12 cellular contexts compared by ENCODE assay signal in genomic region chr4:54061873-54062272, GRCh38. TPM values are rescaled to one million over a fixed set of nuclear protein-coding genes. Genes with fewer than 3 reads are reported as not detected.
DNase-seq lines count a peak whose midpoint lies in the region; ATAC-seq, FAIRE-seq and TF ChIP-seq lines count a peak whose summit lies in the region.
"Had no signal": no experiment of that assay in that cellular context is flagged by ENCODE, and none has a peak within 500 bp of the region (broad histone marks: within the 10 kb centered on the region; RNA-seq: fewer than 3 reads in every experiment).

No MANE protein-coding gene starts in this region.

- H3K27ac ChIP-seq in SK-N-SH (ENCODE audit: low read depth in 2 of 2, low read length in 1 of 2): no peak overlapping the region
- no peak overlapping the region for H3K27ac ChIP-seq in small intestine (ENCODE audit: low read depth in 1 of 2, low read length in 1 of 2)
- H3K27ac ChIP-seq: 22Rv1 had no signal

- WGBS in SK-N-SH (ENCODE audit: low lambda C conversion rate): 97% methylated on average over 1 of the region's 1 CpG
- 13 to 60% (median 32%) methylated on average over 1 of the region's 1 CpG for WGBS in small intestine, 3 donors

- peak overlapping the region; percentile 41 for H3K4me3 Mint-ChIP-seq in activated B cell treated with CpG ODN at 0.5 μM for 24 hours

- TF ChIP-seq CTCF in SK-N-SH (IDR thresholded peaks at IDR 0.05) (no peak), activated B cell treated with CpG ODN at 0.5 μM for 24 hours (IDR thresholded peaks at IDR 0.05) (no peak), fibroblast of pulmonary artery (IDR thresholded peaks at IDR 0.05; ENCODE audit: low read length, missing control alignments) (no peak)

- FAIRE-seq in small intestine (lab: Jason Lieb, UNC): no peak
- FAIRE-seq: frontal cortex had no signal

- POLR2A ChIA-PET in SK-N-SH (lab: Yijun Ruan, JAX): no interaction called here
- POLR2A ChIA-PET in activated B cell treated with CpG ODN at 0.5 μM for 24 hours (lab: Charles Lee): no interaction called here

- peaks cover 75% of the 10 kb centered on the region for H3K79me2 ChIP-seq in SK-N-SH (ENCODE audit: insufficient read depth)

- intact Hi-C loops in activated B cell treated with CpG ODN at 0.5 μM for 24 hours (cut with micrococcal nuclease): loop anchor here (5.0 to 10.0 kb wide), 4 partner anchors 317 to 1885 kb away; partner anchors contain the start of genes CEP135, EXOC1 and RASL11B

- H3K36me3 Mint-ChIP-seq in activated B cell treated with CpG ODN at 0.5 μM for 24 hours (ENCODE audit: low read depth): peaks cover 17% of the 10 kb centered on the region

- no peaks in the 10 kb centered on the region for H3K27me3 Mint-ChIP-seq in activated B cell treated with CpG ODN at 0.5 μM for 24 hours

- H3K9me3 Mint-ChIP-seq in activated B cell treated with CpG ODN at 0.5 μM for 24 hours: no peaks in the 10 kb centered on the region

- H3K4me3 ChIP-seq in SK-N-SH (ENCODE audit: low read depth in 2 of 2, low read length in 1 of 2) (peak overlapping the region; percentile 95 to 97; a peak in 3 of 4 replicates), fibroblast of pulmonary artery (replicated peaks; ENCODE audit: low read depth, low read length) (peak overlapping the region; percentile 95), small intestine (ENCODE audit: low read depth in 1 of 2, low read length in 2 of 2) (peak overlapping the region in 1 of 2 donors; percentile 88)

- H3K9me3 ChIP-seq in SK-N-SH (no peaks in the 10 kb centered on the region), small intestine (ENCODE audit: control insufficient read depth, low read depth) (no peaks in the 10 kb centered on the region)

- TF ChIP-seq EP300 in SK-N-SH (IDR thresholded peaks at IDR 0.05; ENCODE audit: borderline replicate concordance in 1 of 2, low read depth in 1 of 2, low read length in 1 of 2): no peak

- no peaks in the 10 kb centered on the region for H3K27me3 ChIP-seq in SK-N-SH (ENCODE audit: insufficient read depth)
- H3K27me3 ChIP-seq in small intestine (ENCODE audit: control insufficient read depth in 2 of 2, insufficient read depth in 2 of 2, low read length in 2 of 2): no peaks in the 10 kb centered on the region

- peaks cover 16 to 35% of the 10 kb centered on the region in 2 experiments for H3K36me3 ChIP-seq in SK-N-SH (replicated peaks in 1 of 2; ENCODE audit: control insufficient read depth in 1 of 2, insufficient read depth in 2 of 2, low read length in 1 of 2)
- no peaks in the 10 kb centered on the region for H3K36me3 ChIP-seq in small intestine (ENCODE audit: control insufficient read depth in 2 of 2, insufficient read depth in 2 of 2, low read length in 2 of 2)

- no peak for TF ChIP-seq RAD21 in SK-N-SH (IDR thresholded peaks at IDR 0.05; ENCODE audit: low read length)

- H3F3A ChIP-seq in SK-N-SH (replicated peaks; ENCODE audit: insufficient read depth): peaks cover 31% of the 10 kb centered on the region

- no peaks in the 10 kb centered on the region for H3K9me2 ChIP-seq in SK-N-SH

- H3K4me1 ChIP-seq in SK-N-SH (ENCODE audit: control insufficient read depth in 1 of 2, insufficient read depth in 2 of 2, low read depth in 1 of 2, low read length in 1 of 2) (peaks cover 16 to 20% of the 10 kb centered on the region in 2 experiments), small intestine (ENCODE audit: control insufficient read depth in 2 of 2, insufficient read depth in 1 of 2, low read depth in 1 of 2, low read length in 1 of 2) (peaks cover 5 to 12% of the 10 kb centered on the region in 2 donors)

- CTCF ChIA-PET in SK-N-SH (lab: Yijun Ruan, JAX) (interaction anchor here (1.0 to 1.4 kb wide), 4 partner anchors 35 to 172 kb away, joined by 3 read pairs; no protein-coding TSS in a partner anchor), activated B cell treated with CpG ODN at 0.5 μM for 24 hours (lab: Charles Lee) (no interaction called here)

- H2AFZ ChIP-seq in SK-N-SH (ENCODE audit: low read depth): no peak overlapping the region

- no peak for ATAC-seq in SK-N-SH treated with all-trans-retinoic acid at 6 μM for 48 hours
- no peak for ATAC-seq in activated B cell treated with CpG ODN at 0.5 μM for 24 hours (ENCODE audit: low read depth)
- no peak for ATAC-seq in HG03097 (IDR thresholded peaks at IDR 0.05; ENCODE audit: low FRiP score, unreplicated experiment)
- no peak for ATAC-seq in esophagus mucosa
- no peak for ATAC-seq in GM19324 (IDR thresholded peaks at IDR 0.05; ENCODE audit: low FRiP score, unreplicated experiment)
- ATAC-seq: HCT116 had no signal

- peaks cover 54% of the 10 kb centered on the region for H4K20me1 ChIP-seq in SK-N-SH (ENCODE audit: insufficient read depth)

- DNase-seq in SK-N-SH: no peak
- no peak for DNase-seq in activated B cell treated with CpG ODN at 0.5 μM for 24 hours
- no peak for DNase-seq in fibroblast of pulmonary artery (ENCODE audit: low read depth)
- peak; percentile 40 for DNase-seq in small intestine

- H3K9ac ChIP-seq in SK-N-SH: no peak overlapping the region

- peaks cover 66% of the 10 kb centered on the region for H3K4me1 Mint-ChIP-seq in activated B cell treated with CpG ODN at 0.5 μM for 24 hours

- H3K4me2 ChIP-seq in SK-N-SH: peak overlapping the region; percentile 93

- no peak overlapping the region for H3K27ac Mint-ChIP-seq in activated B cell treated with CpG ODN at 0.5 μM for 24 hours

TF ChIP-seq in SK-N-SH, 30 proteins besides CTCF, POLR2A, EP300 and RAD21:
- TF ChIP-seq GATA2 (CRISPR knock-in tag; IDR thresholded peaks at IDR 0.05) (no peak), EZH2phosphoT487 (IDR thresholded peaks at IDR 0.05; ENCODE audit: borderline replicate concordance, low read depth) (no peak), CHD2 (IDR thresholded peaks at IDR 0.05; ENCODE audit: low read length, partially characterized antibody) (no peak), SIN3A (IDR thresholded peaks at IDR 0.05; ENCODE audit: borderline replicate concordance, low read depth, low read length) (no peak), USF1 (IDR thresholded peaks at IDR 0.05; ENCODE audit: borderline replicate concordance, low read depth) (no peak), USF2 (IDR thresholded peaks at IDR 0.05; ENCODE audit: borderline replicate concordance, low read depth, low read length) (no peak)
TF ChIP-seq in SK-N-SH: peak in this region for 0.

TF ChIP-seq in SK-N-SH treated with all-trans-retinoic acid at 6 μM for 48 hours, 23 proteins besides CTCF, POLR2A, EP300 and RAD21 (continues in another document):
- TF ChIP-seq ZNF8 (CRISPR knock-in tag; IDR thresholded peaks at IDR 0.05): no peak
- no peak for TF ChIP-seq TOX (CRISPR knock-in tag; IDR thresholded peaks at IDR 0.05; ENCODE audit: borderline replicate concordance)
- no peak for TF ChIP-seq TSHZ2 (CRISPR knock-in tag; IDR thresholded peaks at IDR 0.05)
- TF ChIP-seq ZNF70 (CRISPR knock-in tag; IDR thresholded peaks at IDR 0.05): no peak
- TF ChIP-seq CSDC2 (CRISPR knock-in tag; IDR thresholded peaks at IDR 0.05): no peak
- TF ChIP-seq TCF4 (CRISPR knock-in tag; IDR thresholded peaks at IDR 0.05; ENCODE audit: borderline replicate concordance): no peak
- TF ChIP-seq PATZ1 (CRISPR knock-in tag; IDR thresholded peaks at IDR 0.05; ENCODE audit: borderline replicate concordance): no peak
- TF ChIP-seq SNAI2 (CRISPR knock-in tag; IDR thresholded peaks at IDR 0.05): no peak

RNA-seq across cellular contexts. Expression of gene CHIC2, which starts 2.5 kb away (rescaled TPM):
- polyA plus RNA-seq in SK-N-SH (2012; rRNA removed) (24.1 and 26.8 TPM in 2 replicates), small intestine (10 to 100 TPM; 12.5 to 20.7 (median 18.9) TPM)
- polyA plus RNA-seq in SK-N-SH (2012; cell fraction: cytosol; rRNA removed): 26.7 and 33.2 TPM in 2 replicates
- polyA plus RNA-seq in SK-N-SH (2012; cell fraction: nucleus; rRNA removed): 14.1 and 14.5 TPM in 2 replicates
- total RNA-seq in activated B cell treated with CpG ODN at 0.5 μM for 24 hours (17.5 and 21.6 TPM in 2 replicates), esophagus mucosa (29.7 TPM)

RNA-seq across cellular contexts. Expression of gene GSX2, which starts 38.1 kb away (rescaled TPM):
- polyA plus RNA-seq in SK-N-SH (2012; rRNA removed) (0.02 and 0.41 TPM in 2 replicates), small intestine (not detected)
- polyA plus RNA-seq in SK-N-SH (2012; cell fraction: cytosol; rRNA removed): 0.21 TPM in 1 of 2 replicates, not detected in the other
- 0.06 TPM in 1 of 2 replicates, not detected in the other for polyA plus RNA-seq in SK-N-SH (2012; cell fraction: nucleus; rRNA removed)
- total RNA-seq in activated B cell treated with CpG ODN at 0.5 μM for 24 hours (not detected in 2 replicates), esophagus mucosa (not detected)
- total RNA-seq: renal cortical epithelial cell had no signal
